ENCODE assay signal across 10 cellular contexts in the genomic region with DNA sequence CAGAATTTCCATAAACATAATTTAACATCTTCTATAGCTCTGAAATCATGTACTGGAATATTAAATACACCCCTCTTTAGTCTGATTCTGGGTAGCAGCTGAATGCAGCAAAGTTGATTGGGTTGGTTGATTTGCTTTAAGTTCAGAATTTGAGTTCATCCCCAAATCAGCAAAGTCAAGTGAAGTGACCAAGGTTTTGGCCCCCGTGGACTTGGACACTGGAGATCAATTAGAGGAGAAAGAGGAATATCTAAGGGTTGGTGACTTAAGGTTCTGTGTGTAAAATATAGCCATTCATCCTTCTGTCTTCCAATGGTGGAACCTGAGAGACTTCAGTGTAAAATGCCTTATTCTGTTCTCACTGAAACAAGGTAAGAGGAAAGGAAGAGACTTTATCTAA. TPM values are rescaled to one million over a fixed set of nuclear protein-coding genes. Genes with fewer than 3 reads are reported as not detected.
"Had no signal": no experiment of that assay in that cellular context is flagged by ENCODE, and none has a peak within 500 bp of the region (broad histone marks: within the 10 kb centered on the region; RNA-seq: fewer than 3 reads in every experiment).

A gene with protein sequence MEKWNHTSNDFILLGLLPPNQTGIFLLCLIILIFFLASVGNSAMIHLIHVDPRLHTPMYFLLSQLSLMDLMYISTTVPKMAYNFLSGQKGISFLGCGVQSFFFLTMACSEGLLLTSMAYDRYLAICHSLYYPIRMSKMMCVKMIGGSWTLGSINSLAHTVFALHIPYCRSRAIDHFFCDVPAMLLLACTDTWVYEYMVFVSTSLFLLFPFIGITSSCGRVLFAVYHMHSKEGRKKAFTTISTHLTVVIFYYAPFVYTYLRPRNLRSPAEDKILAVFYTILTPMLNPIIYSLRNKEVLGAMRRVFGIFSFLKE (plus strand): TSS at position 301 of the 400 bp plus-strand sequence. CDS start 4,192 bp downstream, outside the sequence.

- H3K4me1 Mint-ChIP-seq: H9 had no signal

- H3K9ac ChIP-seq: GM23248 had no signal

- DNase-seq: GM23248, GOT3, H9, HCEC 1CT, IMR-90, KG1 had no signal

- FAIRE-seq: HepG2, HTR-8/SVneo, K562 had no signal

- H2AFZ ChIP-seq: GM23248 had no signal

- H3K27ac Mint-ChIP-seq: H9 had no signal

- H3K4me3 Mint-ChIP-seq: H9 had no signal

- H3K4me3 ChIP-seq: GM23248, K562 had no signal

- H3K27ac ChIP-seq: GM23248 had no signal

- ATAC-seq: HepG2, K562 had no signal

RNA-seq across cellular contexts. Expression of the gene that starts here (rescaled TPM):
- total RNA-seq: GM23248, H9, HepG2, HT-29, IMR-90, K562 had no signal
- polyA plus RNA-seq: GM23248, HepG2, IMR-90, K562 had no signal
